ENCODE assay signal across 8 cellular contexts in genomic region chr7:89623018-89623672, GRCh38.
DNase-seq lines count a peak whose midpoint lies in the region; ATAC-seq, FAIRE-seq and TF ChIP-seq lines count a peak whose summit lies in the region.

No MANE protein-coding gene starts in this region.

- no peak overlapping the region for H4K8ac ChIP-seq in H1 (ENCODE audit: extremely low read depth, insufficient read depth, low read length)

- no peak overlapping the region for H2BK12ac ChIP-seq in H1 (ENCODE audit: low read depth, low read length)

- H3K27me3 Mint-ChIP-seq in activated CD4-positive, alpha-beta T cell treated with anti-CD3 and anti-CD28 coated beads, Interleukin-2, amount 10 ng/mL, durations not matched to agents 24 days and 14 days: peaks cover 4% of the 10 kb centered on the region
- no peaks in the 10 kb centered on the region for H3K27me3 Mint-ChIP-seq in effector memory CD8-positive, alpha-beta T cell

- intact Hi-C loops in activated CD4-positive, alpha-beta T cell treated with anti-CD3 and anti-CD28 coated beads, Interleukin-2, amount 10 ng/mL, durations not matched to agents 24 days and 14 days (cut with micrococcal nuclease): loop anchor here (2.0 to 10.0 kb wide), 4 partner anchors 118 to 1288 kb away; no protein-coding TSS in a partner anchor

- TF ChIP-seq EP300 in H1 (IDR thresholded peaks at IDR 0.05; ENCODE audit: borderline replicate concordance in 1 of 2, low read depth in 2 of 2, low read length in 2 of 2): no peak

- H3K4me1 ChIP-seq in OCI-LY1 (ENCODE audit: insufficient read depth, low read length, severe bottlenecking) (no peaks in the 10 kb centered on the region), H1 (replicated peaks in 1 of 4; ENCODE audit: control insufficient read depth in 3 of 4, insufficient read depth in 4 of 4, low read length in 3 of 4) (no peaks in the 10 kb centered on the region)

- H3K27ac Mint-ChIP-seq in activated CD4-positive, alpha-beta T cell treated with anti-CD3 and anti-CD28 coated beads, Interleukin-2, amount 10 ng/mL, durations not matched to agents 24 days and 14 days: no peak overlapping the region
- H3K27ac Mint-ChIP-seq in effector memory CD8-positive, alpha-beta T cell: no peak overlapping the region

- no peak overlapping the region for H4K5ac ChIP-seq in H1 (ENCODE audit: insufficient read length, low read depth, low read length)

- POLR2A ChIA-PET in H1 (lab: Charles Lee; ENCODE audit: partially characterized antibody): no interaction called here

- H2AK5ac ChIP-seq in H1 (ENCODE audit: low read depth, low read length): no peak overlapping the region

- no peak overlapping the region for H2BK20ac ChIP-seq in H1 (ENCODE audit: low read length)

- no peak overlapping the region for H3K56ac ChIP-seq in H1 (replicated peaks; ENCODE audit: insufficient read length, low read depth, low read length)

- H3K4ac ChIP-seq in H1 (replicated peaks; ENCODE audit: insufficient read length, low read depth, low read length): no peak overlapping the region

- no peaks in the 10 kb centered on the region for H3K23me2 ChIP-seq in H1 (ENCODE audit: low read depth, low read length)

- H3K4me2 ChIP-seq in OCI-LY1 (ENCODE audit: low read length) (no peak overlapping the region), H1 (ENCODE audit: insufficient read depth in 1 of 2, low read depth in 2 of 2, low read length in 2 of 2) (no peak overlapping the region)

- DNase-seq in activated CD4-positive, alpha-beta T cell treated with anti-CD3 and anti-CD28 coated beads, Interleukin-2, amount 10 ng/mL, durations not matched to agents 24 days and 14 days: peak; percentile 85
- DNase-seq in activated CD4-positive, alpha-beta T cell treated with anti-CD3 and anti-CD28 coated beads, Interleukin-2, amount 50 U/mL, for 4 hours: no peak
- DNase-seq in HS-5 (ENCODE audit: low read depth) (peak; percentile 16), H1 (ENCODE audit: low read depth in 1 of 2, low spot score in 2 of 2) (peak in 1 of 2 experiments; percentile 45), midbrain (lab: John Stamatoyannopoulos, UW) (peak; percentile 65)
- DNase-seq in effector memory CD8-positive, alpha-beta T cell: no peak

- H3K36me3 ChIP-seq in OCI-LY1 (ENCODE audit: insufficient read depth, low read length): no peaks in the 10 kb centered on the region
- H3K36me3 ChIP-seq in H1 (ENCODE audit: control insufficient read depth in 2 of 4, insufficient read depth in 4 of 4, low read length in 3 of 4): no peaks in the 10 kb centered on the region; a peak in 1 of 8 replicates

- no peak for TF ChIP-seq POLR2A in H1 (IDR thresholded peaks at IDR 0.05; ENCODE audit: control extremely low read depth in 1 of 2, low read depth in 2 of 2, low read length in 2 of 2)

- H3K27ac ChIP-seq in OCI-LY1 (ENCODE audit: low read depth, low read length, poor library complexity, severe bottlenecking) (no peak overlapping the region), H1 (ENCODE audit: low read depth, low read length) (no peak overlapping the region)

- no peak overlapping the region for H3K23ac ChIP-seq in H1 (ENCODE audit: insufficient read length)

- H3K9me3 Mint-ChIP-seq in activated CD4-positive, alpha-beta T cell treated with anti-CD3 and anti-CD28 coated beads, Interleukin-2, amount 10 ng/mL, durations not matched to agents 24 days and 14 days: no peaks in the 10 kb centered on the region
- H3K9me3 Mint-ChIP-seq in effector memory CD8-positive, alpha-beta T cell: peaks cover 14 to 18% of the 10 kb centered on the region in 2 donors

- CTCF ChIA-PET in H1 (lab: Charles Lee; ENCODE audit: partially characterized antibody): interaction anchor here (0.5 to 1.7 kb wide), 48 partner anchors 8 to 1380 kb away, joined by 3 to 7 read pairs (median 4); no protein-coding TSS in a partner anchor

- H3K9me3 ChIP-seq in OCI-LY1 (ENCODE audit: low read length) (no peaks in the 10 kb centered on the region), H1 (ENCODE audit: insufficient read depth in 2 of 2, low read depth in 1 of 2, low read length in 1 of 2) (peaks cover 8 to 12% of the 10 kb centered on the region in 2 experiments; a peak in 3 of 4 replicates)

- H3K9ac ChIP-seq in OCI-LY1 (ENCODE audit: low read length) (no peak overlapping the region), H1 (replicated peaks in 1 of 4; ENCODE audit: extremely low read depth in 1 of 4, low read depth in 3 of 4, low read length in 3 of 4) (no peak overlapping the region)

- no peaks in the 10 kb centered on the region for H3K79me2 ChIP-seq in OCI-LY1 (ENCODE audit: insufficient read depth, low read length)
- H3K79me2 ChIP-seq in H1 (ENCODE audit: control insufficient read depth in 1 of 2, insufficient read depth in 2 of 2, low read length in 2 of 2): no peaks in the 10 kb centered on the region

- peak; percentile 45 for FAIRE-seq in H1 (lab: Jason Lieb, UNC)

- H2AFZ ChIP-seq in OCI-LY1 (ENCODE audit: low read length) (no peak overlapping the region), H1 (ENCODE audit: low read length) (peak overlapping the region; percentile 96)

- H4K20me1 ChIP-seq in OCI-LY1 (ENCODE audit: insufficient read depth, low read length) (no peaks in the 10 kb centered on the region), H1 (replicated peaks in 1 of 2; ENCODE audit: control insufficient read depth in 1 of 2, insufficient read depth in 2 of 2, low read length in 2 of 2) (no peaks in the 10 kb centered on the region)

- H3F3A ChIP-seq in OCI-LY1 (ENCODE audit: insufficient read depth, low read length): no peaks in the 10 kb centered on the region

- no peak overlapping the region for H3K18ac ChIP-seq in H1 (ENCODE audit: extremely low read depth, low read length)

- H3K36me3 Mint-ChIP-seq in activated CD4-positive, alpha-beta T cell treated with anti-CD3 and anti-CD28 coated beads, Interleukin-2, amount 10 ng/mL, durations not matched to agents 24 days and 14 days (ENCODE audit: low read depth): no peaks in the 10 kb centered on the region
- H3K36me3 Mint-ChIP-seq in effector memory CD8-positive, alpha-beta T cell (ENCODE audit: insufficient read depth): no peaks in the 10 kb centered on the region

- no peak overlapping the region for H2BK5ac ChIP-seq in H1 (ENCODE audit: low read depth, low read length)

- no peak overlapping the region for H4K91ac ChIP-seq in H1 (replicated peaks; ENCODE audit: insufficient read length, low read length)

- H2BK120ac ChIP-seq in H1 (replicated peaks; ENCODE audit: low read depth, low read length): no peak overlapping the region

- no peak overlapping the region for H3K4me3 Mint-ChIP-seq in activated CD4-positive, alpha-beta T cell treated with anti-CD3 and anti-CD28 coated beads, Interleukin-2, amount 10 ng/mL, durations not matched to agents 24 days and 14 days
- H3K4me3 Mint-ChIP-seq in effector memory CD8-positive, alpha-beta T cell: no peak overlapping the region

- ATAC-seq in GM21576 (IDR thresholded peaks at IDR 0.05; ENCODE audit: unreplicated experiment): peak; percentile 94
- no peak for ATAC-seq in effector memory CD8-positive, alpha-beta T cell (replicated peaks)

- 6% methylated on average over 1 of the region's 1 CpG; no CpG with 5 or more reads in 1 of the 2 experiments for WGBS in H1 (ENCODE audit: extremely low coverage in 1 of 2, insufficient coverage in 1 of 2, insufficient read length in 1 of 2, insufficient replicate concordance in 2 of 2, low coverage in 1 of 2, low lambda C conversion rate in 2 of 2, missing lambda C conversion rate in 1 of 2), 2 experiments

- peak; percentile 86 to 92 for TF ChIP-seq RAD21 in H1 (IDR thresholded peaks at IDR 0.05 in 1 of 2, conservative IDR thresholded peaks at IDR 0.05 in 1 of 2; ENCODE audit: low read depth in 2 of 2, low read length in 2 of 2)

- H3K27me3 ChIP-seq in OCI-LY1 (ENCODE audit: insufficient read depth, low read length) (no peaks in the 10 kb centered on the region), H1 (replicated peaks in 1 of 4; ENCODE audit: control insufficient read depth in 3 of 4, extremely low read depth in 1 of 4, insufficient read depth in 3 of 4, low read length in 3 of 4) (no peaks in the 10 kb centered on the region)

- no peak overlapping the region for H3K4me3 ChIP-seq in OCI-LY1 (ENCODE audit: low read depth, low read length, poor library complexity, severe bottlenecking)
- H3K4me3 ChIP-seq in H1 (ENCODE audit: extremely low read depth in 1 of 4, insufficient read depth in 2 of 4, low read depth in 3 of 4, low read length in 4 of 4): no peak overlapping the region

- H3K14ac ChIP-seq in H1 (ENCODE audit: insufficient read length): no peak overlapping the region

- no peak overlapping the region for H2BK15ac ChIP-seq in H1 (ENCODE audit: low read length)

- peak; percentile 95 for TF ChIP-seq CTCF in OCI-LY1 (IDR thresholded peaks at IDR 0.05; ENCODE audit: low read length)
- TF ChIP-seq CTCF in H1 (IDR thresholded peaks at IDR 0.05; ENCODE audit: control extremely low read depth in 1 of 3, insufficient read depth in 1 of 3, low read depth in 1 of 3, low read length in 3 of 3): peak in 2 of 3 experiments; percentile 70 to 84; a peak in 3 of 4 replicates

- H3K9me2 ChIP-seq in OCI-LY1 (ENCODE audit: low read depth, low read length): no peaks in the 10 kb centered on the region

- peaks cover 25% of the 10 kb centered on the region for H3K4me1 Mint-ChIP-seq in activated CD4-positive, alpha-beta T cell treated with anti-CD3 and anti-CD28 coated beads, Interleukin-2, amount 10 ng/mL, durations not matched to agents 24 days and 14 days
- H3K4me1 Mint-ChIP-seq in effector memory CD8-positive, alpha-beta T cell (ENCODE audit: low read depth in 2 of 2): no peaks in the 10 kb centered on the region

- H3K79me1 ChIP-seq in H1 (ENCODE audit: low read depth, low read length): no peaks in the 10 kb centered on the region

TF ChIP-seq in H1, 55 proteins besides CTCF, POLR2A, EP300 and RAD21:
- TF ChIP-seq YY1 (IDR thresholded peaks at IDR 0.05; ENCODE audit: low read depth, low read length) (peak; percentile 66; the same call in 1 of the 2 replicates), NANOG (IDR thresholded peaks at IDR 0.05; ENCODE audit: insufficient read depth, low read depth, low read length, poor library complexity, severe bottlenecking) (no peak), SP4 (IDR thresholded peaks at IDR 0.05; ENCODE audit: low read length) (no peak), CREB1 (IDR thresholded peaks at IDR 0.05) (no peak)

Comparison
In these comparisons a context has a peak if more than half of its experiments do, and no peak if none do; other contexts are left out.
1. DNase-seq: peak in activated CD4-positive, alpha-beta T cell treated with anti-CD3 and anti-CD28 coated beads, Interleukin-2, amount 10 ng/mL, durations not matched to agents 24 days and 14 days (single experiment), HS-5 (single experiment) and midbrain (single experiment); none in activated CD4-positive, alpha-beta T cell treated with anti-CD3 and anti-CD28 coated beads, Interleukin-2, amount 50 U/mL, for 4 hours (0 of 2) and effector memory CD8-positive, alpha-beta T cell (0 of 3).